20 cellular contexts compared by ENCODE assay signal in the genomic region with DNA sequence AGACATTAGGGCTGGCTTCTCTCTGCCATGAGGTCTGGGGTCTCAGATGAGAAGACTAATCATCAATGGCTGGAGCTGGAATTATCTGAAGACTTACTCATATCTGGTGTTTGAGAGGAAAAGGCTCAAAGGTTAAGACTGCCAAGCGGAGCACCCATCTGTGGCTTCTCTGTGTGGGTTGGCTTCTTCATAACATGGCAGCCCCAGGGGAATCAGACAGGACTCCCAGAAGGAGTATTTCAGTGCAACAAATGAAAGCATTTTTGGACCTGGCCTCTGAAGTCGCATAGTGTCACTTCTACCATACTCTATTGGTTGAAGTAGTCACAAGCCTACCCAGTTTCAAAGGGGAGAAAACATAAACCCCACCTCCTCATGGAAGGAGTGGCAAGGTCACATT.
DNase-seq lines count a peak whose midpoint lies in the region; ATAC-seq and TF ChIP-seq lines count a peak whose summit lies in the region.
"Had no signal": no experiment of that assay in that cellular context is flagged by ENCODE, and none has a peak within 500 bp of the region (broad histone marks: within the 10 kb centered on the region; RNA-seq: fewer than 3 reads in every experiment).

No MANE protein-coding gene starts in this region.

- peak overlapping the region; percentile 56 for H4K8ac ChIP-seq in mesendoderm (ENCODE audit: low read depth, low read length)

- TF ChIP-seq POLR2A in breast epithelium (IDR thresholded peaks at IDR 0.05) (no peak), vagina (IDR thresholded peaks at IDR 0.05) (no peak)

- H3K9ac ChIP-seq in mammary epithelial cell (ENCODE audit: insufficient read depth, low read length) (no peak overlapping the region), mesendoderm (ENCODE audit: low read length) (no peak overlapping the region)

- no peak overlapping the region for H2BK120ac ChIP-seq in mesendoderm (ENCODE audit: low read depth, low read length)

- no peak overlapping the region for H2AK5ac ChIP-seq in mesendoderm (ENCODE audit: low read length)

- H3K18ac ChIP-seq in mesendoderm (ENCODE audit: low read length) = no peak overlapping the region

- CTCF ChIA-PET in mammary epithelial cell (lab: Charles Lee; ENCODE audit: low non-redundant PET) = no interaction called here

- no peak for ATAC-seq in RWPE2 (ENCODE audit: low read depth)
- ATAC-seq: T-cell had no signal

- H3K4ac ChIP-seq in mesendoderm (ENCODE audit: low read depth, low read length) = no peak overlapping the region

- BruUV-seq in mammary epithelial cell (replicated peaks; lab: Mats Ljungman, UMichigan) = no TSS peak

- in situ Hi-C loops in mammary epithelial cell (cut with MboI; ENCODE audit: low sequenced_read_pairs in 2 of 2) = no loop called here

- no peak overlapping the region for H3K4me2 ChIP-seq in mammary epithelial cell (ENCODE audit: insufficient read depth, low read depth, low read length)
- no peak overlapping the region for H3K4me2 ChIP-seq in mesendoderm (ENCODE audit: low read length)
- H3K4me2 ChIP-seq: PC-9 had no signal

- no peak overlapping the region for H2AFZ ChIP-seq in mammary epithelial cell (ENCODE audit: low read depth, low read length)
- H2AFZ ChIP-seq: PC-9 had no signal

- H3K4me3 ChIP-seq in mammary epithelial cell (replicated peaks in 1 of 3; ENCODE audit: insufficient read depth in 1 of 3, low read depth in 2 of 3, low read length in 3 of 3) (no peak overlapping the region), breast epithelium (no peak overlapping the region), RWPE2 (ENCODE audit: severe bottlenecking) (no peak overlapping the region), mesendoderm (ENCODE audit: low read length) (no peak overlapping the region), vagina (no peak overlapping the region)
- H3K4me3 ChIP-seq: PC-9, SK-N-MC had no signal

- DNase-seq in mammary epithelial cell (no peak), breast epithelium (ENCODE audit: low spot score in 2 of 2) (no peak), RWPE2 (ENCODE audit: low spot score) (no peak), mesendoderm (no peak), vagina (ENCODE audit: extremely low spot score in 2 of 2) (no peak), MV-4-11 (lab: John Stamatoyannopoulos, UW) (no peak), NCI-H69 (lab: John Stamatoyannopoulos, UW) (no peak), GOT3 (lab: John Stamatoyannopoulos, UW) (no peak)
- DNase-seq: 8988T; Caco-2; CD4-positive, CD25-positive, alpha-beta regulatory T cell; H7; Kasumi-1; NCI-H1105 treated with DMSO at 0.1 percent for 48 hours; NCI-H1694; NCI-H2081 treated with DMSO at 0.1 percent for 48 hours; NCI-H524; PC-9; T-cell had no signal

- H4K20me1 ChIP-seq in mammary epithelial cell (ENCODE audit: insufficient read depth, low read length) = no peaks in the 10 kb centered on the region

- H3K36me3 ChIP-seq in mammary epithelial cell (ENCODE audit: insufficient read depth, low read length) (no peaks in the 10 kb centered on the region), breast epithelium (no peaks in the 10 kb centered on the region), RWPE2 (ENCODE audit: low read depth) (no peaks in the 10 kb centered on the region), mesendoderm (ENCODE audit: control insufficient read depth, insufficient read depth, low read length) (no peaks in the 10 kb centered on the region), vagina (no peaks in the 10 kb centered on the region)

- intact Hi-C loops in mammary epithelial cell (cut with micrococcal nuclease) (loop anchor here (5.0 kb wide), 1 partner anchor 89 kb away; no protein-coding TSS in a partner anchor), breast epithelium (cut with DNase I; ENCODE audit: low total_unique reads) (no loop called here), vagina (cut with DNase I) (no loop called here)

- no peaks in the 10 kb centered on the region for H3K27me3 ChIP-seq in mammary epithelial cell (ENCODE audit: insufficient read depth, low read length)
- no peaks in the 10 kb centered on the region for H3K27me3 ChIP-seq in breast epithelium
- no peaks in the 10 kb centered on the region for H3K27me3 ChIP-seq in RWPE2 (ENCODE audit: insufficient read depth, poor library complexity, severe bottlenecking)
- no peaks in the 10 kb centered on the region for H3K27me3 ChIP-seq in mesendoderm (ENCODE audit: insufficient read depth, low read length, poor library complexity)
- H3K27me3 ChIP-seq in vagina = no peaks in the 10 kb centered on the region

- no peak overlapping the region for H3K56ac ChIP-seq in mesendoderm (ENCODE audit: low read length)

- no peaks in the 10 kb centered on the region for H3K79me1 ChIP-seq in mesendoderm (ENCODE audit: low read length)

- 93% methylated on average over 2 of the region's 2 CpGs for WGBS in mammary epithelial cell (ENCODE audit: low coverage, missing lambda C conversion rate)
- WGBS in mesendoderm (ENCODE audit: extremely low coverage, insufficient coverage, low lambda C conversion rate) = no CpG with 5 or more reads among the region's 2 CpGs

- no peak overlapping the region for H3K23ac ChIP-seq in mesendoderm (ENCODE audit: low read length)

- no peaks in the 10 kb centered on the region for H3K9me3 ChIP-seq in mammary epithelial cell (replicated peaks; ENCODE audit: insufficient read depth, low read length)
- H3K9me3 ChIP-seq in breast epithelium = no peaks in the 10 kb centered on the region
- no peaks in the 10 kb centered on the region for H3K9me3 ChIP-seq in RWPE2 (ENCODE audit: severe bottlenecking)
- H3K9me3 ChIP-seq in vagina = no peaks in the 10 kb centered on the region

- dilution Hi-C loops in mammary epithelial cell (cut with HindIII; ENCODE audit: low sequenced_read_pairs) = no loop called here

- H3K4me1 ChIP-seq in mammary epithelial cell (ENCODE audit: insufficient read depth, low read length) = peaks cover 21% of the 10 kb centered on the region
- no peaks in the 10 kb centered on the region for H3K4me1 ChIP-seq in breast epithelium
- H3K4me1 ChIP-seq in RWPE2 (ENCODE audit: insufficient read depth, poor library complexity, severe bottlenecking) = peaks cover 26% of the 10 kb centered on the region
- no peaks in the 10 kb centered on the region for H3K4me1 ChIP-seq in mesendoderm (ENCODE audit: control insufficient read depth, low read depth, low read length)
- H3K4me1 ChIP-seq in vagina = peaks cover 16% of the 10 kb centered on the region
- H3K4me1 ChIP-seq: Caco-2 had no signal

- H4K5ac ChIP-seq in mesendoderm (ENCODE audit: low read length) = no peak overlapping the region

- TF ChIP-seq CTCF in mammary epithelial cell (conservative IDR thresholded peaks at IDR 0.05 in 1 of 2, IDR thresholded peaks at IDR 0.05 in 1 of 2; ENCODE audit: extremely low read depth in 1 of 2, insufficient read depth in 1 of 2, low read depth in 1 of 2, low read length in 2 of 2) (no peak), breast epithelium (IDR thresholded peaks at IDR 0.05) (no peak), RWPE2 (IDR thresholded peaks at IDR 0.05; ENCODE audit: poor library complexity, severe bottlenecking) (no peak), vagina (IDR thresholded peaks at IDR 0.05) (no peak)

- no peak overlapping the region for H2BK5ac ChIP-seq in mesendoderm (ENCODE audit: low read length)

- H3K79me2 ChIP-seq in mammary epithelial cell (ENCODE audit: insufficient read depth, low read length) = no peaks in the 10 kb centered on the region
- no peaks in the 10 kb centered on the region for H3K79me2 ChIP-seq in mesendoderm (ENCODE audit: control insufficient read depth, insufficient read depth, low read length)

- H3K27ac ChIP-seq in mammary epithelial cell (ENCODE audit: insufficient read depth, low read depth, low read length) (peak overlapping the region; percentile 92), breast epithelium (no peak overlapping the region), RWPE2 (ENCODE audit: poor library complexity, severe bottlenecking) (peak overlapping the region; percentile 89), mesendoderm (ENCODE audit: low read depth, low read length) (no peak overlapping the region), vagina (peak overlapping the region; percentile 62)
- H3K27ac ChIP-seq: PC-9, SK-N-MC had no signal

- no peak overlapping the region for H2BK15ac ChIP-seq in mesendoderm (replicated peaks; ENCODE audit: low read depth)

Comparison
In these comparisons a context has a peak if more than half of its experiments do, and no peak if none do; other contexts are left out.
1. H3K27ac ChIP-seq: peak in mammary epithelial cell (single experiment), RWPE2 (single experiment) and vagina (single experiment); none in breast epithelium (0 of 2) and mesendoderm (single experiment).